Comparison of ENCODE assay signal across 19 cellular contexts in the genomic region with DNA sequence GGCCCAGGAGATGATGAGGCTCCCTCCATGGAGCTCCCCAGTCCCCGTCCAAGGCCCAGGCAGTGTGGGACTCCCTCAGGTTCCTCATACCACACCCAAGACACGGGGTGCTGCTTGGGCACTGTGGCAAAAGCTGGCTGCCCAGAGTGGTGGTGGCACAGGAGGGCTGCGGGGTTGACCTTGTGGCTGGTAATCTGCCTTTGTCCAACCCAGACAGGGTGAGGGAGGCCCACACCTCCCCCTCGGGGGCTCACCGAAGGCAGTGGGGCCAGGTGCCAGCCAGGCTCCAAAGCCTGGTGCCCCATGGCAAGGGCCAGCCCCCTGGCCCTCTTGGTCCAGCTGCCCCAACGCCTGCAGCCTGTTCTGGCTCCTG. TPM values are rescaled to one million over a fixed set of nuclear protein-coding genes. Genes with fewer than 3 reads are reported as not detected.
DNase-seq lines count a peak whose midpoint lies in the region; ATAC-seq, FAIRE-seq and TF ChIP-seq lines count a peak whose summit lies in the region.
"Had no signal": no experiment of that assay in that cellular context is flagged by ENCODE, and none has a peak within 500 bp of the region (broad histone marks: within the 10 kb centered on the region; RNA-seq: fewer than 3 reads in every experiment).

No MANE protein-coding gene starts in this region.

- POLR2A ChIA-PET in HepG2 (lab: Yijun Ruan, JAX), result interaction anchor here (0.9 kb wide), 1 partner anchor 9 kb away, joined by 4 read pairs; no protein-coding TSS in a partner anchor

- H3K9me3 ChIP-seq in HepG2 (ENCODE audit: low read length) (no peaks in the 10 kb centered on the region), right lobe of liver (no peaks in the 10 kb centered on the region), esophagus (ENCODE audit: control insufficient read depth in 2 of 2, insufficient read depth in 1 of 2, low read depth in 1 of 2, low read length in 1 of 2) (no peaks in the 10 kb centered on the region), pancreas (no peaks in the 10 kb centered on the region)
- H3K9me3 ChIP-seq: gastrocnemius medialis, sigmoid colon, thoracic aorta had no signal

- CTCF ChIA-PET in HepG2 (lab: Yijun Ruan, JAX; ENCODE audit: low intra/inter-chr PET ratio, low total read pairs), result no interaction called here

- in situ Hi-C loops in HepG2 (cut with HindIII; ENCODE audit: extremely low pct_ligation_motif_present, low pct_unique_long_range_greater_than_20kb), result no loop called here

- H3K4me1 ChIP-seq in HepG2 (ENCODE audit: insufficient read depth, low read length), result peaks cover 16% of the 10 kb centered on the region
- no peaks in the 10 kb centered on the region for H3K4me1 ChIP-seq in right lobe of liver
- H3K4me1 ChIP-seq in esophagus (ENCODE audit: control insufficient read depth in 2 of 2, insufficient read depth in 2 of 2, low read length in 1 of 2), result peaks cover 3 to 26% of the 10 kb centered on the region in 2 donors
- peaks cover 22 to 28% (median 23%) of the 10 kb centered on the region in 3 donors for H3K4me1 ChIP-seq in pancreas
- H3K4me1 ChIP-seq: gastrocnemius medialis had no signal

- DNase-seq in HepG2 (ENCODE audit: low spot score) (no peak), right lobe of liver (no peak), pancreas (peak in 2 of 6 donors; percentile 52 to 76), GDM1 (lab: John Stamatoyannopoulos, UW) (no peak), globus pallidus (ENCODE audit: low spot score) (no peak), left cardiac atrium (no peak)
- DNase-seq: activated CD8-positive, alpha-beta T cell treated with anti-CD3 and anti-CD28 coated beads, Interleukin-2, amount 10 ng/mL, durations not matched to agents 7 days and 5 days; CD4-positive, alpha-beta memory T cell; central memory CD4-positive, alpha-beta T cell; gastrocnemius medialis; NCI-H2107; NCI-H774; nucleus accumbens; sigmoid colon had no signal

- no peaks in the 10 kb centered on the region for H4K20me1 ChIP-seq in HepG2 (ENCODE audit: insufficient read depth, low read length)

- no peak overlapping the region for H3K4me3 ChIP-seq in HepG2 (replicated peaks in 1 of 3; ENCODE audit: insufficient read depth in 1 of 3, low read depth in 2 of 3, low read length in 3 of 3)
- H3K4me3 ChIP-seq in right lobe of liver, result no peak overlapping the region
- H3K4me3 ChIP-seq in esophagus (ENCODE audit: low read depth in 1 of 2, low read length in 2 of 2), result no peak overlapping the region
- H3K4me3 ChIP-seq in pancreas, result no peak overlapping the region
- H3K4me3 ChIP-seq: gastrocnemius medialis, sigmoid colon, thoracic aorta had no signal

- H3K27me3 ChIP-seq in HepG2 (ENCODE audit: control insufficient read depth in 1 of 2, insufficient read depth in 2 of 2, low read length in 2 of 2) (no peaks in the 10 kb centered on the region), right lobe of liver (no peaks in the 10 kb centered on the region), esophagus (ENCODE audit: control insufficient read depth in 1 of 2, insufficient read depth in 2 of 2, low read length in 2 of 2) (no peaks in the 10 kb centered on the region), pancreas (no peaks in the 10 kb centered on the region)

- TF ChIP-seq CTCF in HepG2 (CRISPR knock-in tag; IDR thresholded peaks at IDR 0.05) (no peak), right lobe of liver (IDR thresholded peaks at IDR 0.05) (no peak), pancreas (IDR thresholded peaks at IDR 0.05) (no peak)

- no peak overlapping the region for H3K9ac ChIP-seq in HepG2 (ENCODE audit: insufficient read depth, low read depth, low read length)

- H3K27ac ChIP-seq in HepG2 (ENCODE audit: extremely low read length, insufficient read depth, low read length), result no peak overlapping the region
- H3K27ac ChIP-seq in right lobe of liver, result no peak overlapping the region
- H3K27ac ChIP-seq in esophagus (ENCODE audit: low read depth in 2 of 2, low read length in 1 of 2), result peak overlapping the region; percentile 96 to 97
- peak overlapping the region; percentile 82 to 93 (median 87) for H3K27ac ChIP-seq in pancreas
- H3K27ac ChIP-seq: gastrocnemius medialis, thoracic aorta, WERI-Rb-1 had no signal

- ATAC-seq in HepG2 (peak; percentile 2; the same call in 1 of the 3 replicates), right lobe of liver (no peak), pancreas (peak; percentile 29 to 53 (median 46)), HG03095 (IDR thresholded peaks at IDR 0.05; ENCODE audit: unreplicated experiment) (no peak), left cardiac atrium (no peak)
- ATAC-seq: activated CD8-positive, alpha-beta T cell treated with anti-CD3 and anti-CD28 coated beads, Interleukin-2, amount 10 ng/mL, durations not matched to agents 7 days and 5 days; gastrocnemius medialis had no signal

- H3K36me3 ChIP-seq in HepG2 (replicated peaks in 1 of 2; ENCODE audit: control insufficient read depth in 1 of 2, insufficient read depth in 2 of 2, low read length in 2 of 2) (no peaks in the 10 kb centered on the region), right lobe of liver (no peaks in the 10 kb centered on the region), esophagus (ENCODE audit: control insufficient read depth in 2 of 2, insufficient read depth in 2 of 2, low read length in 1 of 2) (no peaks in the 10 kb centered on the region), pancreas (no peaks in the 10 kb centered on the region)
- H3K36me3 ChIP-seq: gastrocnemius medialis, sigmoid colon, thoracic aorta, WERI-Rb-1 had no signal

- no peak overlapping the region for H2AFZ ChIP-seq in HepG2 (ENCODE audit: low read length)

- H3K4me2 ChIP-seq in HepG2 (ENCODE audit: low read depth, low read length), result no peak overlapping the region

- TF ChIP-seq POLR2A in HepG2 (IDR thresholded peaks at IDR 0.05; ENCODE audit: insufficient read depth in 1 of 2, low read depth in 2 of 2, low read length in 2 of 2) (no peak), right lobe of liver (IDR thresholded peaks at IDR 0.05) (no peak)

- 70% methylated on average over 3 of the region's 6 CpGs for WGBS in HepG2 (ENCODE audit: low lambda C conversion rate)
- 92% methylated on average over 2 of the region's 6 CpGs for WGBS in right lobe of liver (ENCODE audit: insufficient coverage, low coverage, low lambda C conversion rate, missing lambda C conversion rate)
- WGBS in esophagus, 2 donors, result 46 to 57% methylated on average over 6 of the region's 6 CpGs
- 21 to 24% methylated on average over 6 of the region's 6 CpGs for whole genome bisulfite sequencing in pancreas, 2 donors

- intact Hi-C loops in HepG2 (cut with micrococcal nuclease; ENCODE audit: unreplicated experiment), result no loop called here
- intact Hi-C loops in right lobe of liver (cut with DNase I), result no loop called here
- intact Hi-C loops in pancreas (cut with DNase I), result no loop called here
- intact Hi-C loops in left cardiac atrium (cut with DNase I), result no loop called here

- TF ChIP-seq EP300 in HepG2 (IDR thresholded peaks at IDR 0.05; ENCODE audit: low read depth in 2 of 2, low read length in 2 of 2), result no peak
- no peak for TF ChIP-seq EP300 in HepG2 (CRISPR knock-in tag; IDR thresholded peaks at IDR 0.05; ENCODE audit: borderline replicate concordance)

- no peaks in the 10 kb centered on the region for H3K79me2 ChIP-seq in HepG2 (ENCODE audit: insufficient read depth, low read length)

- BruUV-seq in HepG2 (replicated peaks; lab: Mats Ljungman, UMichigan), result no TSS peak

- TF ChIP-seq RAD21 in HepG2 (CRISPR knock-in tag; IDR thresholded peaks at IDR 0.05), result no peak

- no peak for FAIRE-seq in HepG2 (lab: Jason Lieb, UNC)
- FAIRE-seq in pancreas (lab: Jason Lieb, UNC), result no peak
- FAIRE-seq: endometrium had no signal

RNA-seq across cellular contexts. Expression of a gene that starts 17.2 kb away (rescaled TPM):
- total RNA-seq in HepG2 (2016; rRNA removed; fragmentation: Illumina TruSeq; extraction: Trizol), result 0.36 and 0.55 TPM in 2 replicates
- 0.40 TPM in 1 of 2 replicates, not detected in the other for total RNA-seq in HepG2 (2016; cell fraction: cytosol; rRNA removed; fragmentation: Illumina TruSeq; extraction: Trizol; ENCODE audit: low read depth)
- total RNA-seq in HepG2 (2016; cell fraction: insoluble cytoplasmic fraction; rRNA removed; fragmentation: Illumina TruSeq; extraction: Trizol), result 0.27 and 0.56 TPM in 2 replicates
- 0.31 and 0.65 TPM in 2 replicates for total RNA-seq in HepG2 (2016; cell fraction: membrane; rRNA removed; fragmentation: Illumina TruSeq; extraction: Trizol)
- total RNA-seq in HepG2 (2016; cell fraction: nucleus; rRNA removed; fragmentation: Illumina TruSeq; extraction: Trizol), result not detected in 2 replicates
- 0.78 and 1.5 TPM in 2 replicates for polyA plus RNA-seq in HepG2 (2011; rRNA removed)
- polyA plus RNA-seq in HepG2 (2011; cell fraction: cytosol; rRNA removed), result 2.2 and 3.8 TPM in 2 replicates
- polyA plus RNA-seq in HepG2 (2011; cell fraction: nucleus; rRNA removed), result 3.7 and 3.9 TPM in 2 replicates
- 1.5 and 2.9 TPM in 2 replicates for polyA plus RNA-seq in HepG2 (2012)
- polyA plus RNA-seq in HepG2 (2016; cell fraction: cytosol; fragmentation: Illumina TruSeq; extraction: Trizol; ENCODE audit: low read depth), result 1.1 and 1.5 TPM in 2 replicates
- 2.2 and 2.4 TPM in 2 replicates for polyA plus RNA-seq in HepG2 (2016; cell fraction: insoluble cytoplasmic fraction; fragmentation: Illumina TruSeq; extraction: Trizol; ENCODE audit: low read depth)
- 1.2 and 1.5 TPM in 2 replicates for polyA plus RNA-seq in HepG2 (2016; cell fraction: membrane; fragmentation: Illumina TruSeq; extraction: Trizol; ENCODE audit: low read depth)
- polyA plus RNA-seq in HepG2 (2016; cell fraction: nucleus; fragmentation: Illumina TruSeq; extraction: Trizol; ENCODE audit: insufficient read depth, low read depth), result 2.0 and 2.5 TPM in 2 replicates
- polyA minus RNA-seq in HepG2 (2011; rRNA and poly(A)+ RNA removed; ENCODE audit: low replicate concordance), result 1.2 and 12.9 TPM in 2 replicates
- 0.88 and 1.4 TPM in 2 replicates for polyA minus RNA-seq in HepG2 (2011; cell fraction: cytosol; rRNA and poly(A)+ RNA removed)
- polyA minus RNA-seq in HepG2 (2011; cell fraction: nucleus; rRNA and poly(A)+ RNA removed), result 0.64 and 0.87 TPM in 2 replicates
- total RNA-seq in right lobe of liver, result 10 to 100 TPM in 2 of 6 experiments, 1 to 10 TPM in 1, under 1 TPM in 2, not detected in 1; 0.51 to 12.7 (median 5.9) TPM
- polyA plus RNA-seq in esophagus, result 10 to 100 TPM; 19.6 to 61.7 TPM
- total RNA-seq in pancreas, result 1 to 10 TPM in 4 of 6 donors, under 1 TPM in 2; 0.16 to 9.0 (median 2.1) TPM
- 1 to 10 TPM; 2.6 to 5.9 TPM for polyA plus RNA-seq in pancreas
- total RNA-seq in left cardiac atrium, result 1 to 10 TPM; 2.2 to 3.4 TPM

RNA-seq across cellular contexts. Expression of a gene that starts 26.4 kb away (rescaled TPM):
- total RNA-seq in HepG2 (2016; rRNA removed; fragmentation: Illumina TruSeq; extraction: Trizol) (not detected in 2 replicates), right lobe of liver (1 to 10 TPM; 2.2 to 8.0 (median 3.6) TPM), pancreas (10 to 100 TPM in 5 of 6 donors, 1 to 10 TPM in 1; 9.2 to 23.1 (median 19.2) TPM), left cardiac atrium (10 to 100 TPM; 23.3 to 44.2 TPM)
- total RNA-seq in HepG2 (2016; cell fraction: cytosol; rRNA removed; fragmentation: Illumina TruSeq; extraction: Trizol; ENCODE audit: low read depth), result not detected in 2 replicates
- total RNA-seq in HepG2 (2016; cell fraction: insoluble cytoplasmic fraction; rRNA removed; fragmentation: Illumina TruSeq; extraction: Trizol), result not detected in 2 replicates
- not detected in 2 replicates for total RNA-seq in HepG2 (2016; cell fraction: membrane; rRNA removed; fragmentation: Illumina TruSeq; extraction: Trizol)
- not detected in 2 replicates for total RNA-seq in HepG2 (2016; cell fraction: nucleus; rRNA removed; fragmentation: Illumina TruSeq; extraction: Trizol)
- polyA plus RNA-seq in HepG2 (2011; rRNA removed) (not detected in 2 replicates), esophagus (10 to 100 TPM; 12.1 to 27.5 TPM), pancreas (10 to 100 TPM; 36.1 to 71.4 TPM)
- polyA plus RNA-seq in HepG2 (2011; cell fraction: cytosol; rRNA removed), result not detected in 2 replicates
- polyA plus RNA-seq in HepG2 (2011; cell fraction: nucleus; rRNA removed), result 0.10 and 0.23 TPM in 2 replicates
- not detected in 2 replicates for polyA plus RNA-seq in HepG2 (2012)
- polyA plus RNA-seq in HepG2 (2016; cell fraction: cytosol; fragmentation: Illumina TruSeq; extraction: Trizol; ENCODE audit: low read depth), result not detected in 2 replicates
- polyA plus RNA-seq in HepG2 (2016; cell fraction: insoluble cytoplasmic fraction; fragmentation: Illumina TruSeq; extraction: Trizol; ENCODE audit: low read depth), result not detected in 2 replicates
- polyA plus RNA-seq in HepG2 (2016; cell fraction: membrane; fragmentation: Illumina TruSeq; extraction: Trizol; ENCODE audit: low read depth), result not detected in 2 replicates
- not detected in 2 replicates for polyA plus RNA-seq in HepG2 (2016; cell fraction: nucleus; fragmentation: Illumina TruSeq; extraction: Trizol; ENCODE audit: insufficient read depth, low read depth)
- polyA minus RNA-seq in HepG2 (2011; rRNA and poly(A)+ RNA removed; ENCODE audit: low replicate concordance), result 17.4 TPM in 1 of 2 replicates, not detected in the other
- 0.30 and 0.70 TPM in 2 replicates for polyA minus RNA-seq in HepG2 (2011; cell fraction: cytosol; rRNA and poly(A)+ RNA removed)
- polyA minus RNA-seq in HepG2 (2011; cell fraction: nucleus; rRNA and poly(A)+ RNA removed), result 0.52 TPM in 1 of 2 replicates, not detected in the other

Comparison
In these comparisons a context has a peak if more than half of its experiments do, and no peak if none do; other contexts are left out.
1. ATAC-seq: peak in HepG2 (single experiment) and pancreas (4 of 4); none in right lobe of liver (0 of 4), HG03095 (single experiment) and left cardiac atrium (0 of 2).
2. H3K27ac ChIP-seq: peak in esophagus (2 of 2) and pancreas (4 of 4); none in HepG2 (single experiment) and right lobe of liver (0 of 3).